Comparison of ENCODE assay signal across 8 cellular contexts in the genomic region with DNA sequence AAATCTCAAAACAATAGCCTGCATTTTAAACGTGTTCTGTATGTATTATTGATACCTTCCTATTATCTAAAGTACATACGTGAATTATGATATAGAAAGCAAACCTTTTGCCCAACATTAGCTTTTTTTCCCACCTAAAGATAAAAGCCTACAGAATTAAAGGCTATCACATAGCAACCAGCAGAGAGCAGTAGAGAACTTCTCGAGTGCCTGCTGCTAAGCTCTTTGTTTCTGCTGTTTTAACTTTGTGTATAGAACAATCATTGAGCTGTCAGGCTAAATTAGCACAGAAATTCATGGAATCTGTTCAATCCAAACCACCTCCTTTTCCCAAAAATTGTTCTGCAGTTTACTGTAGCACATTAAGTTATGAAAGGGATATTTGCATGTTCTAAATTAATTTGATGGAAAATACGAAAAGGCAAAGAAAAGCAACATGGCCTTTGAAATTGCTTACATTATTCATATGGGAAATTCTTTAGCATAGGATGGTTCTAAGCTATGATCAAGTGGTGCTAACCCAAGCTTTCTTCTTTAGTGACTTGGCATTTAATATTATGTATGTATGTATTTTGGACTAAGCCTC.
DNase-seq lines count a peak whose midpoint lies in the region; ATAC-seq and TF ChIP-seq lines count a peak whose summit lies in the region.

No MANE protein-coding gene starts in this region.

- H3K27ac ChIP-seq in WERI-Rb-1 = no peak overlapping the region

- H3K36me3 ChIP-seq in WERI-Rb-1 (no peaks in the 10 kb centered on the region), kidney epithelial cell (ENCODE audit: control insufficient read depth, insufficient read depth, low read length) (no peaks in the 10 kb centered on the region)

- TF ChIP-seq CTCF in WERI-Rb-1 (IDR thresholded peaks at IDR 0.05; ENCODE audit: low read depth, low read length) (peak; percentile 54), kidney epithelial cell (IDR thresholded peaks at IDR 0.05; ENCODE audit: insufficient read depth, low read length, poor library complexity, severe bottlenecking) (peak; percentile 82)

- H3K4me3 ChIP-seq in WERI-Rb-1 (ENCODE audit: low read depth, low read length) (no peak overlapping the region), kidney epithelial cell (ENCODE audit: low read depth, low read length) (no peak overlapping the region)

- no peak for ATAC-seq in HG03045 (IDR thresholded peaks at IDR 0.05; ENCODE audit: unreplicated experiment)
- ATAC-seq in GM21381 (IDR thresholded peaks at IDR 0.05; ENCODE audit: unreplicated experiment) = no peak

- no peaks in the 10 kb centered on the region for H3K9me3 ChIP-seq in WERI-Rb-1 (ENCODE audit: severe bottlenecking)

- DNase-seq in SKM-1 treated with dmso at 0.1 percent for 144 hours (lab: John Stamatoyannopoulos, UW; ENCODE audit: unreplicated experiment) = peak; percentile 1
- no peak for DNase-seq in SKM-1 (lab: John Stamatoyannopoulos, UW; ENCODE audit: unreplicated experiment)
- peak; percentile 76 to 90 for DNase-seq in Kasumi-1 (lab: John Stamatoyannopoulos, UW)
- no peak for DNase-seq in WERI-Rb-1
- DNase-seq in kidney epithelial cell (ENCODE audit: low read depth) = no peak
- no peak for DNase-seq in NCI-H2029 treated with DMSO at 0.1 percent for 48 hours (lab: John Stamatoyannopoulos, UW)

- H3K27me3 ChIP-seq in WERI-Rb-1 (ENCODE audit: insufficient read depth, low read depth, severe bottlenecking) = no peaks in the 10 kb centered on the region
- H3K27me3 ChIP-seq in kidney epithelial cell (ENCODE audit: control insufficient read depth, insufficient read depth, low read length) = no peaks in the 10 kb centered on the region

Comparison
In these comparisons a context has a peak if more than half of its experiments do, and no peak if none do; other contexts are left out.
1. DNase-seq: peak in SKM-1 treated with dmso at 0.1 percent for 144 hours (single experiment) and Kasumi-1 (2 of 2); none in SKM-1 (single experiment), WERI-Rb-1 (single experiment), kidney epithelial cell (single experiment) and NCI-H2029 treated with DMSO at 0.1 percent for 48 hours (single experiment).